Comparison of ENCODE assay signal across 35 cellular contexts in the genomic region with DNA sequence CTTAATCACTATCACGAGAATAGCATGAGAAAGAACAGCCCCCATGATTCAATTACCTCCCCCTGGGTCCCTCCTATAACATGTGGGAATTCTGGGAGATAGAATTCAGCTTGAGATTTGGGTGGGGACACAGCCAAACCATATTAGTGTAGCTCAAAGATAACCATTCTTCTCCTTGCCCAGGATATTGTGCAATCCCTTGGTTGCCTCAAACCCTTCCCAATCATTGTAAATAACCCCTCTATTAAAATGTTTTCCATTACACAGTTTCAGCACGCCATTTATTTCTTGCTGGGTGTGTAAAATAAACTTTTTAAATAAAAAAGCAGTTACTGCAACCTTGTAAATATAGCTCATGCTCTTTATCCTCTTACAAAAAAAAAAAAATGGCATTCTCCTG. TPM values are rescaled to one million over a fixed set of nuclear protein-coding genes. Genes with fewer than 3 reads are reported as not detected.
"Had no signal": no experiment of that assay in that cellular context is flagged by ENCODE, and none has a peak within 500 bp of the region (broad histone marks: within the 10 kb centered on the region; RNA-seq: fewer than 3 reads in every experiment).

No MANE protein-coding gene starts in this region.

- H3K9me3 ChIP-seq: adrenal gland, body of pancreas, breast epithelium had no signal

- H3K27me3 ChIP-seq: adrenal gland, body of pancreas, brain microvascular endothelial cell, breast epithelium had no signal

- H3K27ac ChIP-seq: adrenal gland, body of pancreas, brain microvascular endothelial cell, breast epithelium, VCaP had no signal

- H3K36me3 ChIP-seq: adrenal gland, brain microvascular endothelial cell, breast epithelium had no signal

- H3K4me3 ChIP-seq: adrenal gland, body of pancreas, breast epithelium had no signal

- FAIRE-seq: astrocyte, TTC549 had no signal

- ATAC-seq: activated CD8-positive, alpha-beta T cell treated with anti-CD3 and anti-CD28 coated beads for 36 hours; activated naive CD4-positive, alpha-beta T cell treated with anti-CD3 and anti-CD28 coated beads, Interleukin-2, amount 50 U/mL, for 72 hours; activated T-cell treated with anti-CD3 and anti-CD28 coated beads, Interleukin-2, amount 50 U/mL, for 4 hours; activated T-cell treated with anti-CD3 and anti-CD28 coated beads, Interleukin-2, amount 50 U/mL, for 72 hours; activated T-helper 17 cell treated with anti-CD3 and anti-CD28 coated beads, Interleukin-2, amount 50 U/mL, for 72 hours; body of pancreas had no signal

- H3K4me1 ChIP-seq: adrenal gland, body of pancreas, breast epithelium had no signal

- DNase-seq: activated B cell treated with CpG ODN at 0.5 μM for 24 hours; activated CD4-positive, alpha-beta memory T cell treated with anti-CD3 and anti-CD28 coated beads for 36 hours; activated CD4-positive, alpha-beta T cell treated with anti-CD3 and anti-CD28 coated beads for 4 hours; activated CD4-positive, alpha-beta T cell treated with anti-CD3 and anti-CD28 coated beads, Interleukin-2, amount 10 ng/mL, durations not matched to agents 24 days and 14 days; activated CD4-positive, alpha-beta T cell treated with anti-CD3 and anti-CD28 coated beads, Interleukin-2, amount 50 U/mL, for 1 hour; activated CD4-positive, alpha-beta T cell treated with anti-CD3 and anti-CD28 coated beads, Interleukin-2, amount 50 U/mL, for 4 hours; activated CD4-positive, CD25-positive, alpha-beta regulatory T cell treated with anti-CD3 and anti-CD28 coated beads, Interleukin-2, amount 50 U/mL, for 72 hours; activated CD8-positive, alpha-beta memory T cell treated with anti-CD3 and anti-CD28 coated beads, Interleukin-2, amount 50 U/mL, for 4 hours; activated CD8-positive, alpha-beta T cell treated with anti-CD3 and anti-CD28 coated beads for 36 hours; activated effector memory CD4-positive, alpha-beta T cell treated with anti-CD3 and anti-CD28 coated beads, Interleukin-2, amount 50 U/mL, for 16 hours; activated gamma-delta T cell treated with Interleukin-2 at 50 U/mL for 16 hours; activated naive CD4-positive, alpha-beta T cell; activated naive CD4-positive, alpha-beta T cell treated with anti-CD3 and anti-CD28 coated beads for 36 hours; activated naive CD4-positive, alpha-beta T cell treated with anti-CD3 and anti-CD28 coated beads, Interleukin-2, amount 50 U/mL, for 16 hours; activated naive CD8-positive, alpha-beta T cell treated with anti-CD3 and anti-CD28 coated beads for 36 hours; activated T-cell treated with anti-CD3 and anti-CD28 coated beads for 4 hours; activated T-cell treated with anti-CD3 and anti-CD28 coated beads, Interleukin-2, amount 50 U/mL, for 1 hour; activated T-cell treated with anti-CD3 and anti-CD28 coated beads, Interleukin-2, amount 50 U/mL, for 4 hours; activated T-cell treated with anti-CD3 and anti-CD28 coated beads, Interleukin-2, amount 50 U/mL, for 72 hours; adrenal gland; amniotic stem cell; aorta; body of pancreas; brain microvascular endothelial cell; central memory CD4-positive, alpha-beta T cell; T-helper 2 cell; T-helper 9 cell had no signal

RNA-seq across cellular contexts. Expression of a gene that starts 47.7 kb away (rescaled TPM):
- total RNA-seq: activated B cell treated with CpG ODN at 0.5 μM for 24 hours; activated CD4-positive, alpha-beta memory T cell treated with anti-CD3 and anti-CD28 coated beads for 36 hours; activated CD4-positive, alpha-beta T cell treated with anti-CD3 and anti-CD28 coated beads, Interleukin-2, amount 10 ng/mL, durations not matched to agents 24 days and 14 days; activated CD8-positive, alpha-beta memory T cell treated with anti-CD3 and anti-CD28 coated beads for 36 hours; activated CD8-positive, alpha-beta T cell treated with anti-CD3 and anti-CD28 coated beads for 36 hours; activated naive CD4-positive, alpha-beta T cell treated with anti-CD3 and anti-CD28 coated beads for 36 hours; activated naive CD4-positive, alpha-beta T cell treated with anti-CD3 and anti-CD28 coated beads, Interleukin-2, amount 50 U/mL, for 72 hours; activated naive CD8-positive, alpha-beta T cell treated with anti-CD3 and anti-CD28 coated beads for 36 hours; activated T-cell treated with anti-CD3 and anti-CD28 coated beads, Interleukin-2, amount 50 U/mL, for 4 hours; activated T-cell treated with anti-CD3 and anti-CD28 coated beads, Interleukin-2, amount 50 U/mL, for 72 hours; activated T-helper 1 cell treated with anti-CD3 and anti-CD28 coated beads, Interleukin-12 subunit alpha, Interleukin-12 subunit beta, Interleukin-2, Interleukin-4 antibody, amounts not matched to agents 30 ng/mL and 10 ng/mL and 1 ng/mL, durations not matched to agents 14 hours and 24 hours and 36 hours; activated T-helper 17 cell treated with anti-CD3 and anti-CD28 coated beads, Interleukin-2, amount 50 U/mL, for 72 hours had no signal
